Comparison of ENCODE assay signal across 19 cellular contexts in the genomic region with DNA sequence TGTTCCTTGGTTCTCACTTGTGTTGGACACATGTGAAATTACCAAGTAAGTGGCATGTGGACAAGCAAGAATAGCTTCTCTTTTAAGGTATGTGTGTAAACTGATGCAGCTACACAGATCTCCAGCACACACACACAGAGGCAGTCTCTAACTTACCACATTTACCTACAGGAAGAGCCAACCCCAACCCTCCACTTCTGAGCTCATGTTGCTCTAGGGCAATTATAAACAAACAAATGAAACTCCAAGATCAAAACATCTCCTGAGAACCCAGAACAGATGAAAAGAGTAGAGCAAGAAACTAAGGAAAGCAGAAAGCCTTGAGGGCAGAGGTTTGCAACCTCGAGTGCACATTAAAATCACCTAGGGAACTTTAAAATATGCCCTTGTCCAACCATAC. TPM values are rescaled to one million over a fixed set of nuclear protein-coding genes. Genes with fewer than 3 reads are reported as not detected.
A peak's percentile ranks its signal among the peaks of the same experiment; 100 is the strongest.
DNase-seq lines count a peak whose midpoint lies in the region; TF ChIP-seq lines count a peak whose summit lies in the region.
"Had no signal": no experiment of that assay in that cellular context is flagged by ENCODE, and none has a peak within 500 bp of the region (broad histone marks: within the 10 kb centered on the region; RNA-seq: fewer than 3 reads in every experiment).

No MANE protein-coding gene starts in this region.

- peak overlapping the region; percentile 3 to 64 (median 53); a peak in 17 of 22 replicates for H3K4me2 ChIP-seq in BLaER1 treated with 17β-estradiol and CSF1 and Interleukin-3, amounts not matched to agents 10 nM and 100 nM

- H3K4me1 ChIP-seq in BLaER1 treated with 17β-estradiol and CSF1 and Interleukin-3, amounts not matched to agents 10 nM and 100 nM: peaks cover 13 to 37% (median 24%) of the 10 kb centered on the region in 10 experiments

- no peaks in the 10 kb centered on the region for H3K36me3 ChIP-seq in BLaER1 treated with 17β-estradiol and CSF1 and Interleukin-3, amounts not matched to agents 10 nM and 100 nM

- no peak overlapping the region for H3K4me3 Mint-ChIP-seq in nephron progenitor cell
- H3K4me3 Mint-ChIP-seq: B cell; CD4-positive, alpha-beta memory T cell had no signal

- no peak overlapping the region for H3K4me3 ChIP-seq in BLaER1 treated with 17β-estradiol and CSF1 and Interleukin-3, amounts not matched to agents 10 nM and 100 nM
- H3K4me3 ChIP-seq: GM12878, GM23248, K562 had no signal

- H3K36me3 Mint-ChIP-seq in nephron progenitor cell (ENCODE audit: low read depth): peaks cover 4% of the 10 kb centered on the region
- H3K36me3 Mint-ChIP-seq: CD4-positive, alpha-beta memory T cell had no signal

- H3K27ac Mint-ChIP-seq in nephron progenitor cell: peak overlapping the region; percentile 85
- H3K27ac Mint-ChIP-seq: B cell; CD4-positive, alpha-beta memory T cell had no signal

- no peak overlapping the region for H3K9ac ChIP-seq in BLaER1 treated with 17β-estradiol and CSF1 and Interleukin-3, amounts not matched to agents 10 nM and 100 nM
- H3K9ac ChIP-seq: GM23248 had no signal

- no peaks in the 10 kb centered on the region for H4K20me1 ChIP-seq in BLaER1 treated with 17β-estradiol and CSF1 and Interleukin-3, amounts not matched to agents 10 nM and 100 nM

- peaks cover 4 to 33% (median 20%) of the 10 kb centered on the region in 11 experiments; a peak in 21 of 22 replicates for H3K9me3 ChIP-seq in BLaER1 treated with 17β-estradiol and CSF1 and Interleukin-3, amounts not matched to agents 10 nM and 100 nM (replicated peaks in 1 of 11)

- H3K9me3 Mint-ChIP-seq in nephron progenitor cell: peaks cover 43% of the 10 kb centered on the region

- peaks cover 3% of the 10 kb centered on the region for H3K27me3 Mint-ChIP-seq in nephron progenitor cell (ENCODE audit: low read depth, poor library complexity)

- peaks cover 10% of the 10 kb centered on the region for H3K4me1 Mint-ChIP-seq in nephron progenitor cell
- H3K4me1 Mint-ChIP-seq: CD4-positive, alpha-beta memory T cell had no signal

- no peak overlapping the region for H3K27ac ChIP-seq in BLaER1 treated with 17β-estradiol and CSF1 and Interleukin-3, amounts not matched to agents 10 nM and 100 nM
- H3K27ac ChIP-seq: C4-2B, GM23248 had no signal

- no peaks in the 10 kb centered on the region for H3K27me3 ChIP-seq in BLaER1 treated with 17β-estradiol and CSF1 and Interleukin-3, amounts not matched to agents 10 nM and 100 nM

- TF ChIP-seq CTCF in nephron progenitor cell (IDR thresholded peaks at IDR 0.05): no peak

- peak; percentile 25 for DNase-seq in H4 (ENCODE audit: low spot score)
- peak; percentile 31 for DNase-seq in M059J (ENCODE audit: low read depth)
- no peak for DNase-seq in nephron progenitor cell
- no peak for DNase-seq in NCI-H2171 treated with DMSO at 0.1 percent for 48 hours (lab: John Stamatoyannopoulos, UW)
- DNase-seq in NCI-H226: no peak
- no peak for DNase-seq in CD1c-positive myeloid dendritic cell (ENCODE audit: extremely low spot score)
- no peak for DNase-seq in NCI-H1092 treated with DMSO at 0.1 percent for 48 hours (lab: John Stamatoyannopoulos, UW)
- DNase-seq: CD4-positive, alpha-beta memory T cell; DMS153; DMS79; GF-D8; GM23248; HCEC 1CT had no signal

RNA-seq across cellular contexts. Expression of gene TMEM37, which starts 16.0 kb away (rescaled TPM):
- 1.5 and 1.9 TPM in 2 replicates for total RNA-seq in H4 (2014; rRNA removed; shearing (Covaris generic))
- not detected in 2 replicates for total RNA-seq in M059J (2014; rRNA removed; shearing (Covaris generic))
- total RNA-seq: B cell, Daoy, GM23248 had no signal

RNA-seq across cellular contexts. Expression of gene DBI, which starts 48.9 kb away (rescaled TPM):
- 301 and 339 TPM in 2 replicates for total RNA-seq in H4 (2014; rRNA removed; shearing (Covaris generic))
- total RNA-seq in M059J (2014; rRNA removed; shearing (Covaris generic)): 195 and 214 TPM in 2 replicates

RNA-seq across cellular contexts. Expression of gene C2orf76, which starts 49.0 kb away (rescaled TPM):
- 5.3 and 15.4 TPM in 2 replicates for total RNA-seq in H4 (2014; rRNA removed; shearing (Covaris generic))
- 5.7 and 11.2 TPM in 2 replicates for total RNA-seq in M059J (2014; rRNA removed; shearing (Covaris generic))

Comparison
In these comparisons a context has a peak if more than half of its experiments do, and no peak if none do; other contexts are left out.
1. DNase-seq: peak in H4 (single experiment) and M059J (single experiment); none in nephron progenitor cell (single experiment), NCI-H2171 treated with DMSO at 0.1 percent for 48 hours (single experiment), NCI-H226 (single experiment), CD1c-positive myeloid dendritic cell (single experiment) and NCI-H1092 treated with DMSO at 0.1 percent for 48 hours (single experiment).